In genomic region chr22:42904049-42904448, GRCh38 we compare ENCODE assay signal across 16 cellular contexts.
"Had no signal": no experiment of that assay in that cellular context is flagged by ENCODE, and none has a peak within 500 bp of the region (broad histone marks: within the 10 kb centered on the region; RNA-seq: fewer than 3 reads in every experiment).

No MANE protein-coding gene starts in this region.

- H3K9me3 Mint-ChIP-seq: activated CD4-positive, alpha-beta memory T cell treated with anti-CD3 and anti-CD28 coated beads, Interleukin-2, amount 10 ng/mL, durations not matched to agents 7 days and 5 days; activated naive CD8-positive, alpha-beta T cell treated with anti-CD3 and anti-CD28 coated beads for 36 hours; activated T-cell treated with anti-CD3 and anti-CD28 coated beads, Interleukin-2, amount 50 U/mL, for 72 hours; mesothelial cell of epicardium had no signal

- H3K27me3 ChIP-seq: dorsolateral prefrontal cortex, upper lobe of left lung had no signal

- H3K9me3 ChIP-seq: prostate gland, upper lobe of left lung had no signal

- DNase-seq: activated CD4-positive, alpha-beta memory T cell treated with anti-CD3 and anti-CD28 coated beads, Interleukin-2, amount 10 ng/mL, durations not matched to agents 7 days and 5 days; activated gamma-delta T cell treated with Interleukin-2 at 50 U/mL for 16 hours; activated naive CD8-positive, alpha-beta T cell treated with anti-CD3 and anti-CD28 coated beads for 36 hours; activated T-cell treated with anti-CD3 and anti-CD28 coated beads, Interleukin-2, amount 50 U/mL, for 72 hours; dorsolateral prefrontal cortex; kidney; nucleus accumbens; stimulated activated CD4-positive, alpha-beta T cell treated with anti-CD3 and anti-CD28 coated beads, Interleukin-2, amount 100 ng/mL, for 24 hours; stimulated activated naive CD4-positive, alpha-beta T cell; T-helper 9 cell; upper lobe of left lung had no signal

- H3K4me3 ChIP-seq: dorsolateral prefrontal cortex, prostate gland, upper lobe of left lung had no signal

- H3K4me1 Mint-ChIP-seq: activated CD4-positive, alpha-beta memory T cell treated with anti-CD3 and anti-CD28 coated beads, Interleukin-2, amount 10 ng/mL, durations not matched to agents 7 days and 5 days; mesothelial cell of epicardium had no signal

- FAIRE-seq: bronchial epithelial cell, frontal cortex, kidney had no signal

- H3K27ac Mint-ChIP-seq: activated CD4-positive, alpha-beta memory T cell treated with anti-CD3 and anti-CD28 coated beads, Interleukin-2, amount 10 ng/mL, durations not matched to agents 7 days and 5 days; activated naive CD8-positive, alpha-beta T cell treated with anti-CD3 and anti-CD28 coated beads for 36 hours; activated T-cell treated with anti-CD3 and anti-CD28 coated beads, Interleukin-2, amount 50 U/mL, for 72 hours had no signal

- ATAC-seq: activated T-cell treated with anti-CD3 and anti-CD28 coated beads, Interleukin-2, amount 50 U/mL, for 72 hours; sciatic nerve had no signal

- H3K4me3 Mint-ChIP-seq: activated CD4-positive, alpha-beta memory T cell treated with anti-CD3 and anti-CD28 coated beads, Interleukin-2, amount 10 ng/mL, durations not matched to agents 7 days and 5 days; activated naive CD8-positive, alpha-beta T cell treated with anti-CD3 and anti-CD28 coated beads for 36 hours; activated T-cell treated with anti-CD3 and anti-CD28 coated beads, Interleukin-2, amount 50 U/mL, for 72 hours; mesothelial cell of epicardium had no signal

- H3K27me3 Mint-ChIP-seq: activated CD4-positive, alpha-beta memory T cell treated with anti-CD3 and anti-CD28 coated beads, Interleukin-2, amount 10 ng/mL, durations not matched to agents 7 days and 5 days; activated naive CD8-positive, alpha-beta T cell treated with anti-CD3 and anti-CD28 coated beads for 36 hours had no signal

- H3K36me3 ChIP-seq: prostate gland had no signal
